ENCODE assay signal across 23 cellular contexts in genomic region chr7:129010075-129010474, GRCh38. TPM values are rescaled to one million over a fixed set of nuclear protein-coding genes. Genes with fewer than 3 reads are reported as not detected.
DNase-seq lines count a peak whose midpoint lies in the region; ATAC-seq and TF ChIP-seq lines count a peak whose summit lies in the region.
"Had no signal": no experiment of that assay in that cellular context is flagged by ENCODE, and none has a peak within 500 bp of the region (broad histone marks: within the 10 kb centered on the region; RNA-seq: fewer than 3 reads in every experiment).

No MANE protein-coding gene starts in this region.

- ATAC-seq in activated CD8-positive, alpha-beta T cell treated with anti-CD3 and anti-CD28 coated beads for 36 hours, result no peak
- ATAC-seq in activated CD8-positive, alpha-beta T cell treated with anti-CD3 and anti-CD28 coated beads, Interleukin-2, amount 10 ng/mL, durations not matched to agents 7 days and 5 days, result no peak
- ATAC-seq in T-helper 17 cell, result no peak
- no peak for ATAC-seq in stimulated activated effector memory CD8-positive, alpha-beta T cell treated with anti-CD3 and anti-CD28 coated beads, Interleukin-12 subunit alpha, Interleukin-12 subunit beta, amount 100 ng/mL, for 72 hours
- ATAC-seq: activated T-helper 17 cell treated with anti-CD3 and anti-CD28 coated beads, Interleukin-2, amount 50 U/mL, for 72 hours; pancreas had no signal

- H3K27me3 Mint-ChIP-seq in activated CD8-positive, alpha-beta T cell treated with anti-CD3 and anti-CD28 coated beads for 36 hours, result no peaks in the 10 kb centered on the region
- no peaks in the 10 kb centered on the region for H3K27me3 Mint-ChIP-seq in activated CD8-positive, alpha-beta T cell treated with anti-CD3 and anti-CD28 coated beads, Interleukin-2, amount 10 ng/mL, durations not matched to agents 7 days and 5 days (ENCODE audit: low read depth)
- H3K27me3 Mint-ChIP-seq in T-helper 17 cell (no peaks in the 10 kb centered on the region), endodermal cell (ENCODE audit: insufficient read depth) (no peaks in the 10 kb centered on the region)
- H3K27me3 Mint-ChIP-seq: activated naive CD4-positive, alpha-beta T cell treated with anti-CD3 and anti-CD28 coated beads, Interleukin-2, amount 50 U/mL, for 24 hours; activated T-helper 17 cell treated with anti-CD3 and anti-CD28 coated beads, Interleukin-2, amount 50 U/mL, for 72 hours had no signal

- no peak overlapping the region for H3K9ac ChIP-seq in endodermal cell (ENCODE audit: extremely low read depth, low read length, poor library complexity, severe bottlenecking)

- no peak overlapping the region for H3K4me3 Mint-ChIP-seq in activated CD8-positive, alpha-beta T cell treated with anti-CD3 and anti-CD28 coated beads for 36 hours
- H3K4me3 Mint-ChIP-seq in activated CD8-positive, alpha-beta T cell treated with anti-CD3 and anti-CD28 coated beads, Interleukin-2, amount 10 ng/mL, durations not matched to agents 7 days and 5 days, result no peak overlapping the region
- H3K4me3 Mint-ChIP-seq in T-helper 17 cell, result no peak overlapping the region
- no peak overlapping the region for H3K4me3 Mint-ChIP-seq in stimulated activated effector memory CD8-positive, alpha-beta T cell treated with anti-CD3 and anti-CD28 coated beads, Interleukin-12 subunit alpha, Interleukin-12 subunit beta, amount 100 ng/mL, for 72 hours
- H3K4me3 Mint-ChIP-seq in endodermal cell, result no peak overlapping the region
- H3K4me3 Mint-ChIP-seq: activated naive CD4-positive, alpha-beta T cell treated with anti-CD3 and anti-CD28 coated beads, Interleukin-2, amount 50 U/mL, for 24 hours; H9; neural crest cell had no signal

- H3F3A ChIP-seq in DOHH2 (ENCODE audit: control insufficient read depth, insufficient read depth), result peaks cover 13% of the 10 kb centered on the region

- H3K36me3 ChIP-seq in DOHH2 (ENCODE audit: control insufficient read depth, low read length) (peaks cover 79% of the 10 kb centered on the region), endodermal cell (ENCODE audit: control insufficient read depth, insufficient read depth, low read length) (peaks cover 72% of the 10 kb centered on the region)

- H3K27ac ChIP-seq in DOHH2 (ENCODE audit: low read depth, low read length) (peak overlapping the region; percentile 58), endodermal cell (ENCODE audit: low read depth, low read length) (no peak overlapping the region)
- H3K27ac ChIP-seq: gastrocnemius medialis, pancreas had no signal

- intact Hi-C loops in activated CD8-positive, alpha-beta T cell treated with anti-CD3 and anti-CD28 coated beads for 36 hours (cut with micrococcal nuclease), result no loop called here

- H3K79me2 ChIP-seq in DOHH2 (ENCODE audit: control insufficient read depth, low read length), result peaks cover 54% of the 10 kb centered on the region

- DNase-seq in activated CD8-positive, alpha-beta T cell treated with anti-CD3 and anti-CD28 coated beads for 36 hours, result no peak
- no peak for DNase-seq in activated CD8-positive, alpha-beta T cell treated with anti-CD3 and anti-CD28 coated beads, Interleukin-2, amount 10 ng/mL, durations not matched to agents 7 days and 5 days
- DNase-seq in T-helper 17 cell, result no peak
- peak; percentile 24 for DNase-seq in mucosa of gallbladder (ENCODE audit: low spot score)
- DNase-seq in stimulated activated effector memory CD8-positive, alpha-beta T cell treated with anti-CD3 and anti-CD28 coated beads, Interleukin-12 subunit alpha, Interleukin-12 subunit beta, amount 100 ng/mL, for 72 hours (ENCODE audit: low spot score in 2 of 2), result no peak
- no peak for DNase-seq in endodermal cell
- no peak for DNase-seq in NCI-H2081 (lab: John Stamatoyannopoulos, UW)
- DNase-seq: activated CD4-positive, CD25-positive, alpha-beta regulatory T cell; aorta; H9; KG1; kidney glomerular epithelial cell; mesenchymal stem cell; NCI-H1417 treated with DMSO at 0.1 percent for 48 hours; OCI-M1; pancreas; stimulated activated naive CD4-positive, alpha-beta T cell; T-helper 1 cell had no signal

- no peaks in the 10 kb centered on the region for H3K9me2 ChIP-seq in DOHH2 (replicated peaks; ENCODE audit: control insufficient read depth, low read length)

- H3K27ac Mint-ChIP-seq in activated CD8-positive, alpha-beta T cell treated with anti-CD3 and anti-CD28 coated beads for 36 hours, result peak overlapping the region; percentile 57
- H3K27ac Mint-ChIP-seq in activated CD8-positive, alpha-beta T cell treated with anti-CD3 and anti-CD28 coated beads, Interleukin-2, amount 10 ng/mL, durations not matched to agents 7 days and 5 days, result no peak overlapping the region
- H3K27ac Mint-ChIP-seq in T-helper 17 cell (peak overlapping the region; percentile 92), endodermal cell (no peak overlapping the region)
- no peak overlapping the region for H3K27ac Mint-ChIP-seq in stimulated activated effector memory CD8-positive, alpha-beta T cell treated with anti-CD3 and anti-CD28 coated beads, Interleukin-12 subunit alpha, Interleukin-12 subunit beta, amount 100 ng/mL, for 72 hours
- H3K27ac Mint-ChIP-seq: activated naive CD4-positive, alpha-beta T cell treated with anti-CD3 and anti-CD28 coated beads, Interleukin-2, amount 50 U/mL, for 24 hours; H9 had no signal

- no peaks in the 10 kb centered on the region for H4K20me1 ChIP-seq in DOHH2 (ENCODE audit: control insufficient read depth, insufficient read depth, low read depth, low read length)

- POLR2A ChIA-PET in activated CD8-positive, alpha-beta T cell treated with anti-CD3 and anti-CD28 coated beads for 36 hours (lab: Charles Lee), result interaction anchor here (2.5 kb wide), 1 partner anchor 44 kb away, joined by 11 read pairs; the partner anchor contains the start of gene TNPO3
- POLR2A ChIA-PET in activated CD8-positive, alpha-beta T cell treated with anti-CD3 and anti-CD28 coated beads, Interleukin-2, amount 10 ng/mL, durations not matched to agents 7 days and 5 days (lab: Charles Lee), result interaction anchor here (0.6 kb wide), 1 partner anchor 17 kb away, joined by 3 read pairs; no protein-coding TSS in a partner anchor

- H3K9me3 Mint-ChIP-seq in activated CD8-positive, alpha-beta T cell treated with anti-CD3 and anti-CD28 coated beads for 36 hours, result no peaks in the 10 kb centered on the region
- H3K9me3 Mint-ChIP-seq in activated CD8-positive, alpha-beta T cell treated with anti-CD3 and anti-CD28 coated beads, Interleukin-2, amount 10 ng/mL, durations not matched to agents 7 days and 5 days (ENCODE audit: insufficient read depth), result no peaks in the 10 kb centered on the region
- H3K9me3 Mint-ChIP-seq in stimulated activated effector memory CD8-positive, alpha-beta T cell treated with anti-CD3 and anti-CD28 coated beads, Interleukin-12 subunit alpha, Interleukin-12 subunit beta, amount 100 ng/mL, for 72 hours, result no peaks in the 10 kb centered on the region
- H3K9me3 Mint-ChIP-seq in endodermal cell, result no peaks in the 10 kb centered on the region
- H3K9me3 Mint-ChIP-seq: activated naive CD4-positive, alpha-beta T cell treated with anti-CD3 and anti-CD28 coated beads, Interleukin-2, amount 50 U/mL, for 24 hours; activated T-helper 17 cell treated with anti-CD3 and anti-CD28 coated beads, Interleukin-2, amount 50 U/mL, for 72 hours; H9; neural crest cell had no signal

- H3K9me3 ChIP-seq in DOHH2 (ENCODE audit: control insufficient read depth, insufficient read depth, low read length) (no peaks in the 10 kb centered on the region), T-helper 17 cell (ENCODE audit: control insufficient read depth, low read length, poor library complexity, severe bottlenecking) (no peaks in the 10 kb centered on the region), endodermal cell (ENCODE audit: control insufficient read depth, low read length) (no peaks in the 10 kb centered on the region)
- H3K9me3 ChIP-seq: gastrocnemius medialis, pancreas had no signal

- H3K4me1 ChIP-seq in DOHH2 (ENCODE audit: control insufficient read depth, low read length), result peaks cover 50% of the 10 kb centered on the region
- no peaks in the 10 kb centered on the region for H3K4me1 ChIP-seq in endodermal cell (ENCODE audit: control insufficient read depth, insufficient read depth, low read length)
- H3K4me1 ChIP-seq: pancreas had no signal

- CTCF ChIA-PET in activated CD8-positive, alpha-beta T cell treated with anti-CD3 and anti-CD28 coated beads for 36 hours (lab: Charles Lee), result interaction anchor here (0.9 to 4.3 kb wide), 5 partner anchors 8 to 154 kb away, joined by 3 to 31 read pairs (median 4); no protein-coding TSS in a partner anchor
- CTCF ChIA-PET in activated CD8-positive, alpha-beta T cell treated with anti-CD3 and anti-CD28 coated beads, Interleukin-2, amount 10 ng/mL, durations not matched to agents 7 days and 5 days (lab: Charles Lee), result interaction anchor here (1.0 to 2.5 kb wide), 4 partner anchors 9 to 153 kb away, joined by 3 to 16 read pairs (median 6); no protein-coding TSS in a partner anchor

- peak overlapping the region; percentile 44 for H3K4me3 ChIP-seq in DOHH2 (ENCODE audit: low read length)
- H3K4me3 ChIP-seq in endodermal cell (ENCODE audit: low read length), result no peak overlapping the region
- H3K4me3 ChIP-seq: gastrocnemius medialis, pancreas had no signal

- no peak for TF ChIP-seq CTCF in activated CD8-positive, alpha-beta T cell treated with anti-CD3 and anti-CD28 coated beads for 36 hours (IDR thresholded peaks at IDR 0.05)
- TF ChIP-seq CTCF in DOHH2 (IDR thresholded peaks at IDR 0.05; ENCODE audit: low read depth, low read length, poor library complexity, severe bottlenecking) (no peak), endodermal cell (conservative IDR thresholded peaks at IDR 0.05) (no peak)

- H3K36me3 Mint-ChIP-seq in activated CD8-positive, alpha-beta T cell treated with anti-CD3 and anti-CD28 coated beads for 36 hours (ENCODE audit: low read depth), result peaks cover 50% of the 10 kb centered on the region
- peaks cover 60% of the 10 kb centered on the region for H3K36me3 Mint-ChIP-seq in activated CD8-positive, alpha-beta T cell treated with anti-CD3 and anti-CD28 coated beads, Interleukin-2, amount 10 ng/mL, durations not matched to agents 7 days and 5 days (ENCODE audit: low read depth)
- H3K36me3 Mint-ChIP-seq in T-helper 17 cell (ENCODE audit: low read depth) (peaks cover 7% of the 10 kb centered on the region), endodermal cell (ENCODE audit: low read depth) (peaks cover 55% of the 10 kb centered on the region)
- H3K36me3 Mint-ChIP-seq in stimulated activated effector memory CD8-positive, alpha-beta T cell treated with anti-CD3 and anti-CD28 coated beads, Interleukin-12 subunit alpha, Interleukin-12 subunit beta, amount 100 ng/mL, for 72 hours, result peaks cover 88% of the 10 kb centered on the region

- H3K4me1 Mint-ChIP-seq in activated CD8-positive, alpha-beta T cell treated with anti-CD3 and anti-CD28 coated beads for 36 hours (ENCODE audit: low read depth), result peaks cover 43% of the 10 kb centered on the region
- peaks cover 16% of the 10 kb centered on the region for H3K4me1 Mint-ChIP-seq in activated CD8-positive, alpha-beta T cell treated with anti-CD3 and anti-CD28 coated beads, Interleukin-2, amount 10 ng/mL, durations not matched to agents 7 days and 5 days (ENCODE audit: low read depth)
- H3K4me1 Mint-ChIP-seq in T-helper 17 cell (peaks cover 25% of the 10 kb centered on the region), endodermal cell (no peaks in the 10 kb centered on the region)
- peaks cover 21% of the 10 kb centered on the region for H3K4me1 Mint-ChIP-seq in stimulated activated effector memory CD8-positive, alpha-beta T cell treated with anti-CD3 and anti-CD28 coated beads, Interleukin-12 subunit alpha, Interleukin-12 subunit beta, amount 100 ng/mL, for 72 hours
- H3K4me1 Mint-ChIP-seq: H9, neural crest cell had no signal

- peak overlapping the region; percentile 66 for H3K4me2 ChIP-seq in DOHH2 (ENCODE audit: low read length)

- H3K27me3 ChIP-seq in DOHH2 (ENCODE audit: control insufficient read depth, low read length) (no peaks in the 10 kb centered on the region), endodermal cell (ENCODE audit: control insufficient read depth, insufficient read depth, low read length, poor library complexity, severe bottlenecking) (no peaks in the 10 kb centered on the region)
- H3K27me3 ChIP-seq: gastrocnemius medialis, pancreas had no signal

- WGBS in endodermal cell (ENCODE audit: insufficient coverage in 1 of 2, insufficient read length in 1 of 2), 2 experiments, result 94% methylated on average over 3 of the region's 3 CpGs; no CpG with 5 or more reads in 1 of the 2 experiments

RNA-seq across cellular contexts. Expression of gene TNPO3, which starts 44.8 kb away (rescaled TPM):
- 10 to 100 TPM; 58.4 to 59.3 TPM for total RNA-seq in activated CD8-positive, alpha-beta T cell treated with anti-CD3 and anti-CD28 coated beads for 36 hours
- 10 to 100 TPM; 47.2 to 47.9 TPM for total RNA-seq in activated CD8-positive, alpha-beta T cell treated with anti-CD3 and anti-CD28 coated beads, Interleukin-2, amount 10 ng/mL, durations not matched to agents 7 days and 5 days
- total RNA-seq in T-helper 17 cell (10 to 100 TPM; 29.1 to 29.2 TPM), mucosa of gallbladder (44.0 TPM), endodermal cell (10 to 100 TPM; 68.0 to 73.1 TPM)
- 60.2 TPM for polyA plus RNA-seq in endodermal cell (2013, experiment 1 of 2)
- polyA plus RNA-seq in endodermal cell (2013, experiment 2 of 2), result 55.3 TPM

Comparison
In these comparisons a context has a peak if more than half of its experiments do, and no peak if none do; other contexts are left out.
1. H3K27ac Mint-ChIP-seq: peak in activated CD8-positive, alpha-beta T cell treated with anti-CD3 and anti-CD28 coated beads for 36 hours (single experiment) and T-helper 17 cell (single experiment); none in activated CD8-positive, alpha-beta T cell treated with anti-CD3 and anti-CD28 coated beads, Interleukin-2, amount 10 ng/mL, durations not matched to agents 7 days and 5 days (single experiment), stimulated activated effector memory CD8-positive, alpha-beta T cell treated with anti-CD3 and anti-CD28 coated beads, Interleukin-12 subunit alpha, Interleukin-12 subunit beta, amount 100 ng/mL, for 72 hours (single experiment) and endodermal cell (single experiment).